In genomic region chr5:112795944-112796678, GRCh38 we compare ENCODE assay signal across 12 cellular contexts. TPM values are rescaled to one million over a fixed set of nuclear protein-coding genes. Genes with fewer than 3 reads are reported as not detected.
A peak's percentile ranks its signal among the peaks of the same experiment; 100 is the strongest.
DNase-seq lines count a peak whose midpoint lies in the region; ATAC-seq and TF ChIP-seq lines count a peak whose summit lies in the region.
"Had no signal": no experiment of that assay in that cellular context is flagged by ENCODE, and none has a peak within 500 bp of the region (broad histone marks: within the 10 kb centered on the region; RNA-seq: fewer than 3 reads in every experiment).

No MANE protein-coding gene starts in this region.

- H3K27ac Mint-ChIP-seq in activated T-cell treated with anti-CD3 and anti-CD28 coated beads, Interleukin-2, amount 50 U/mL, for 24 hours: peak overlapping the region; percentile 47
- H3K27ac Mint-ChIP-seq in brain: peak overlapping the region in 3 of 5 experiments; percentile 33 to 81 (median 46)
- peak overlapping the region; percentile 44 for H3K27ac Mint-ChIP-seq in stimulated activated naive B cell treated with anti-CD40 and anti-IgM and Interleukin-4, amounts not matched to agents 10 μg/mL and 1 μg/mL and 100 μg/mL, for 72 hours
- peak overlapping the region in 1 of 2 donors; percentile 48 for H3K27ac Mint-ChIP-seq in natural killer cell

- H3K9me3 Mint-ChIP-seq in activated T-cell treated with anti-CD3 and anti-CD28 coated beads, Interleukin-2, amount 50 U/mL, for 24 hours: no peaks in the 10 kb centered on the region
- no peaks in the 10 kb centered on the region for H3K9me3 Mint-ChIP-seq in brain
- peaks cover 0 to 2% of the 10 kb centered on the region in 2 donors for H3K9me3 Mint-ChIP-seq in stimulated activated naive B cell treated with anti-CD40 and anti-IgM and Interleukin-4, amounts not matched to agents 10 μg/mL and 1 μg/mL and 100 μg/mL, for 72 hours
- no peaks in the 10 kb centered on the region for H3K9me3 Mint-ChIP-seq in natural killer cell

- DNase-seq in activated T-cell treated with anti-CD3 and anti-CD28 coated beads, Interleukin-2, amount 50 U/mL, for 24 hours: no peak
- no peak for DNase-seq in activated T-cell treated with anti-CD3 and anti-CD28 coated beads, Interleukin-2, amount 50 U/mL, for 48 hours
- peak; percentile 10 to 44 for DNase-seq in NCI-H526 (lab: John Stamatoyannopoulos, UW)
- no peak for DNase-seq in stimulated activated naive B cell treated with anti-CD40 and anti-IgM and Interleukin-4, amounts not matched to agents 10 μg/mL and 1 μg/mL and 100 μg/mL, for 72 hours
- no peak for DNase-seq in occipital lobe (lab: John Stamatoyannopoulos, UW)
- DNase-seq in natural killer cell: no peak
- DNase-seq: colonic mucosa, DMS79, lower lobe of right lung had no signal

- TF ChIP-seq CTCF in brain (conservative IDR thresholded peaks at IDR 0.05) (no peak), natural killer cell (IDR thresholded peaks at IDR 0.05) (no peak)

- intact Hi-C loops in natural killer cell (cut with micrococcal nuclease): no loop called here

- peak; percentile 94 to 97 for ATAC-seq in stimulated activated naive B cell treated with anti-CD40 and anti-IgM and Interleukin-4, amounts not matched to agents 10 μg/mL and 1 μg/mL and 100 μg/mL, for 72 hours (replicated peaks)
- no peak for ATAC-seq in natural killer cell
- no peak for ATAC-seq in esophagus mucosa
- ATAC-seq: gastroesophageal sphincter, lower lobe of right lung had no signal

- H3K4me3 Mint-ChIP-seq in activated T-cell treated with anti-CD3 and anti-CD28 coated beads, Interleukin-2, amount 50 U/mL, for 24 hours: no peak overlapping the region
- H3K4me3 Mint-ChIP-seq in brain (no peak overlapping the region), natural killer cell (no peak overlapping the region)
- H3K4me3 Mint-ChIP-seq in stimulated activated naive B cell treated with anti-CD40 and anti-IgM and Interleukin-4, amounts not matched to agents 10 μg/mL and 1 μg/mL and 100 μg/mL, for 72 hours: peak overlapping the region; percentile 26 to 27

- H3K36me3 Mint-ChIP-seq in activated T-cell treated with anti-CD3 and anti-CD28 coated beads, Interleukin-2, amount 50 U/mL, for 24 hours (ENCODE audit: low read depth): peaks cover 60% of the 10 kb centered on the region
- H3K36me3 Mint-ChIP-seq in brain: peaks cover 81% of the 10 kb centered on the region
- peaks cover 28 to 38% of the 10 kb centered on the region in 2 donors for H3K36me3 Mint-ChIP-seq in stimulated activated naive B cell treated with anti-CD40 and anti-IgM and Interleukin-4, amounts not matched to agents 10 μg/mL and 1 μg/mL and 100 μg/mL, for 72 hours
- H3K36me3 Mint-ChIP-seq in natural killer cell: peaks cover 28% of the 10 kb centered on the region

- H3K4me1 Mint-ChIP-seq in activated T-cell treated with anti-CD3 and anti-CD28 coated beads, Interleukin-2, amount 50 U/mL, for 24 hours (ENCODE audit: low read depth): peaks cover 1% of the 10 kb centered on the region
- H3K4me1 Mint-ChIP-seq in brain (peaks cover 25% of the 10 kb centered on the region), natural killer cell (peaks cover 10 to 12% of the 10 kb centered on the region in 2 donors)
- H3K4me1 Mint-ChIP-seq in stimulated activated naive B cell treated with anti-CD40 and anti-IgM and Interleukin-4, amounts not matched to agents 10 μg/mL and 1 μg/mL and 100 μg/mL, for 72 hours: peaks cover 15 to 49% of the 10 kb centered on the region in 2 donors

- no peaks in the 10 kb centered on the region for H3K27me3 Mint-ChIP-seq in activated T-cell treated with anti-CD3 and anti-CD28 coated beads, Interleukin-2, amount 50 U/mL, for 24 hours
- no peaks in the 10 kb centered on the region for H3K27me3 Mint-ChIP-seq in brain
- no peaks in the 10 kb centered on the region for H3K27me3 Mint-ChIP-seq in stimulated activated naive B cell treated with anti-CD40 and anti-IgM and Interleukin-4, amounts not matched to agents 10 μg/mL and 1 μg/mL and 100 μg/mL, for 72 hours
- no peaks in the 10 kb centered on the region for H3K27me3 Mint-ChIP-seq in natural killer cell (ENCODE audit: low read depth in 2 of 2)

RNA-seq across cellular contexts. Expression of gene APC, which starts 58.4 kb away (rescaled TPM):
- 9.2 TPM for polyA plus RNA-seq in brain (ENCODE audit: insufficient read depth, low read depth, low replicate concordance)
- 423 TPM for total RNA-seq in occipital lobe
- total RNA-seq in natural killer cell: 10 to 100 TPM; 40.1 to 52.3 (median 49.0) TPM
- 27.3 TPM for total RNA-seq in esophagus mucosa

Comparison
In these comparisons a context has a peak if more than half of its experiments do, and no peak if none do; other contexts are left out.
1. DNase-seq: peak in NCI-H526 (2 of 2); none in activated T-cell treated with anti-CD3 and anti-CD28 coated beads, Interleukin-2, amount 50 U/mL, for 24 hours (single experiment), activated T-cell treated with anti-CD3 and anti-CD28 coated beads, Interleukin-2, amount 50 U/mL, for 48 hours (0 of 2), stimulated activated naive B cell treated with anti-CD40 and anti-IgM and Interleukin-4, amounts not matched to agents 10 μg/mL and 1 μg/mL and 100 μg/mL, for 72 hours (single experiment), occipital lobe (single experiment) and natural killer cell (single experiment).
2. H3K4me3 Mint-ChIP-seq: peak in stimulated activated naive B cell treated with anti-CD40 and anti-IgM and Interleukin-4, amounts not matched to agents 10 μg/mL and 1 μg/mL and 100 μg/mL, for 72 hours (2 of 2); none in activated T-cell treated with anti-CD3 and anti-CD28 coated beads, Interleukin-2, amount 50 U/mL, for 24 hours (single experiment), brain (0 of 5) and natural killer cell (single experiment).
3. ATAC-seq: peak in stimulated activated naive B cell treated with anti-CD40 and anti-IgM and Interleukin-4, amounts not matched to agents 10 μg/mL and 1 μg/mL and 100 μg/mL, for 72 hours (2 of 2); none in natural killer cell (0 of 3) and esophagus mucosa (single experiment).